ENCODE assay signal across 23 cellular contexts in genomic region chr2:4891394-4891793, GRCh38.
"Had no signal": no experiment of that assay in that cellular context is flagged by ENCODE, and none has a peak within 500 bp of the region (broad histone marks: within the 10 kb centered on the region; RNA-seq: fewer than 3 reads in every experiment).

No MANE protein-coding gene starts in this region.

- H3K4me3 ChIP-seq: esophagus squamous epithelium, gastrocnemius medialis, heart right ventricle, left lung, lower lobe of right lung, mucosa of descending colon had no signal

- ATAC-seq: effector memory CD8-positive, alpha-beta T cell; esophagus mucosa; gastrocnemius medialis; heart right ventricle; left cardiac atrium; left lung; left ventricle myocardium superior; lower lobe of right lung; mucosa of descending colon; naive thymus-derived CD8-positive, alpha-beta T cell had no signal

- H3K27ac ChIP-seq: epithelial cell of prostate, esophagus squamous epithelium, gastrocnemius medialis, heart right ventricle, left lung, lower lobe of right lung had no signal

- H3K9me3 ChIP-seq: esophagus squamous epithelium, gastrocnemius medialis, lower lobe of right lung had no signal

- H3K36me3 ChIP-seq: esophagus squamous epithelium, gastrocnemius medialis, heart right ventricle, left lung, lower lobe of right lung had no signal

- DNase-seq: cortex of kidney; effector CD8-positive, alpha-beta T cell; effector memory CD8-positive, alpha-beta T cell; endodermal cell; erythroblast; esophagus squamous epithelium; foreskin fibroblast; foreskin melanocyte; gastrocnemius medialis; glutamatergic neuron; head of caudate nucleus; heart right ventricle; hippocampal formation; left cardiac atrium; left lung; left ventricle myocardium superior; lower lobe of right lung; mesenchymal stem cell; mucosa of descending colon; naive B cell; naive thymus-derived CD8-positive, alpha-beta T cell had no signal
